Comparison of ENCODE assay signal across 14 cellular contexts in the genomic region with DNA sequence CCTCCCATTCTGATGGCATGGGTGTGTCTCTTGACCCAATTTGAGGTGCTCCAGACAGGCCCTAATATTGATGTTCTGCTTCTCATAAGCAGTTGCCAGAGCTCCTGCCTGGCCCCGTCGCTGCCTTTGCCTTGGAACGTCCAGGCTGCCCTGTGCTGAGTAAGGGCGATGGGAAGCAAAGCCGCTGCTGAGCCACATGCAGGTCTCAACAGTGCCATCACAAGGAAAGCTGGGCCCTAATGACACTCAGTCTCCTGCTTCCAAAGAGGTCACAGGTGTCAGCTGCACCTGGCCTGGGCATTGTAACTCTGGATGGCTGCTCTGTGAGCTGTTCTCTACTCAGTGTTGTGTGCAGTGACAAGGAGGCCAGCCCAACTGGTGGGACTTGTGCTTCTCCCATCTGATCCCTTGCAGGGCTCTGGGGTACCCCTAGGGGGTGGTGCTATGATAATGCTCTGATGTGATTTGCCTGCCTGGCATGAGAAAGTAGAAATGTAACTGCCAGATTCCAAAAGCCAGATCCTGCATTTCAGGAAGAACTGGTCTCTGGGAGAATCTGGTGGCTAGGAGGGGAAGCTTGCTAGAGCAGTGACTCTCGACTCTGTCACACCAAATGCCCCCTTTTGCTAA. TPM values are rescaled to one million over a fixed set of nuclear protein-coding genes. Genes with fewer than 3 reads are reported as not detected.
DNase-seq lines count a peak whose midpoint lies in the region; ATAC-seq, FAIRE-seq and TF ChIP-seq lines count a peak whose summit lies in the region.
"Had no signal": no experiment of that assay in that cellular context is flagged by ENCODE, and none has a peak within 500 bp of the region (broad histone marks: within the 10 kb centered on the region; RNA-seq: fewer than 3 reads in every experiment).

No MANE protein-coding gene starts in this region.

- H3K79me2 ChIP-seq in neural progenitor cell (ENCODE audit: low read depth): peaks cover 28% of the 10 kb centered on the region

- H3K27me3 ChIP-seq in neural progenitor cell: no peaks in the 10 kb centered on the region

- H3K27ac Mint-ChIP-seq in effector memory CD8-positive, alpha-beta T cell: peak overlapping the region; percentile 75 to 87
- no peak overlapping the region for H3K27ac Mint-ChIP-seq in neural progenitor cell

- DNase-seq in NCI-H146 (lab: John Stamatoyannopoulos, UW) (peak; percentile 44), NCI-H146 treated with DMSO at 0.1 percent for 48 hours (lab: John Stamatoyannopoulos, UW; ENCODE audit: unreplicated experiment) (no peak), Kasumi-1 (lab: John Stamatoyannopoulos, UW) (peak; percentile 15 to 27), neural progenitor cell (ENCODE audit: low spot score) (peak; percentile 53), NCI-H1436 treated with DMSO at 0.1 percent for 48 hours (lab: John Stamatoyannopoulos, UW) (no peak), mucosa of gallbladder (ENCODE audit: low spot score) (no peak), frontal cortex (ENCODE audit: low spot score in 2 of 2) (no peak)
- DNase-seq in effector memory CD8-positive, alpha-beta T cell: no peak
- DNase-seq: caudate nucleus; gastrocnemius medialis; mesenchymal stem cell; NCI-H446 treated with DMSO at 0.1 percent for 48 hours; stimulated activated CD8-positive, alpha-beta memory T cell treated with anti-CD3 and anti-CD28 coated beads, Interleukin-4, amount 100 ng/mL, for 48 hours had no signal

- H3K4me1 Mint-ChIP-seq in effector memory CD8-positive, alpha-beta T cell (ENCODE audit: low read depth in 2 of 2): peaks cover 76 to 89% of the 10 kb centered on the region in 2 donors
- no peaks in the 10 kb centered on the region for H3K4me1 Mint-ChIP-seq in neural progenitor cell

- peaks cover 9% of the 10 kb centered on the region for H3K4me1 ChIP-seq in neural progenitor cell
- H3K4me1 ChIP-seq: gastrocnemius medialis had no signal

- FAIRE-seq in frontal cortex (lab: Jason Lieb, UNC): no peak
- FAIRE-seq: A549 had no signal

- no peaks in the 10 kb centered on the region for H3K36me3 ChIP-seq in neural progenitor cell
- H3K36me3 ChIP-seq: gastrocnemius medialis had no signal

- H3K27ac ChIP-seq in neural progenitor cell: no peak overlapping the region
- H3K27ac ChIP-seq: A549, gastrocnemius medialis had no signal

- H3K9me3 Mint-ChIP-seq in effector memory CD8-positive, alpha-beta T cell: no peaks in the 10 kb centered on the region
- no peaks in the 10 kb centered on the region for H3K9me3 Mint-ChIP-seq in neural progenitor cell

- H3K9ac ChIP-seq in neural progenitor cell: no peak overlapping the region

- no peak for ATAC-seq in effector memory CD8-positive, alpha-beta T cell (replicated peaks)
- ATAC-seq: gastrocnemius medialis had no signal

- H3K36me3 Mint-ChIP-seq in effector memory CD8-positive, alpha-beta T cell (ENCODE audit: insufficient read depth): peaks cover 78% of the 10 kb centered on the region
- peaks cover 7% of the 10 kb centered on the region for H3K36me3 Mint-ChIP-seq in neural progenitor cell

- no peaks in the 10 kb centered on the region for H3K27me3 Mint-ChIP-seq in effector memory CD8-positive, alpha-beta T cell
- peaks cover 4% of the 10 kb centered on the region for H3K27me3 Mint-ChIP-seq in neural progenitor cell (ENCODE audit: insufficient read depth, low read depth)

- peak; percentile 45 for TF ChIP-seq CTCF in neural progenitor cell (IDR thresholded peaks at IDR 0.05)

- no peak overlapping the region for H3K4me3 ChIP-seq in neural progenitor cell
- H3K4me3 ChIP-seq: A549, gastrocnemius medialis had no signal

- H3K9me3 ChIP-seq in neural progenitor cell (ENCODE audit: low read depth): no peaks in the 10 kb centered on the region
- H3K9me3 ChIP-seq: A549, gastrocnemius medialis had no signal

- peaks cover 13% of the 10 kb centered on the region for H4K20me1 ChIP-seq in neural progenitor cell (ENCODE audit: low read depth)

- no peak overlapping the region for H2AFZ ChIP-seq in neural progenitor cell (replicated peaks)

- H3F3A ChIP-seq in neural progenitor cell (ENCODE audit: low read depth): peaks cover 4% of the 10 kb centered on the region

- peak overlapping the region; percentile 20 to 100 for H3K4me3 Mint-ChIP-seq in effector memory CD8-positive, alpha-beta T cell
- H3K4me3 Mint-ChIP-seq in neural progenitor cell: no peak overlapping the region

- no peak overlapping the region for H3K4me2 ChIP-seq in neural progenitor cell
- H3K4me2 ChIP-seq: A549 had no signal

RNA-seq across cellular contexts. Expression of a gene that starts 8.7 kb away (rescaled TPM):
- total RNA-seq in neural progenitor cell (ENCODE audit: low replicate concordance) (26.1 and 27.6 TPM in 2 replicates), mucosa of gallbladder (55.4 TPM), frontal cortex (54.2 TPM)

Comparison
In these comparisons a context has a peak if more than half of its experiments do, and no peak if none do; other contexts are left out.
1. DNase-seq: peak in NCI-H146 (single experiment), Kasumi-1 (2 of 2) and neural progenitor cell (single experiment); none in NCI-H146 treated with DMSO at 0.1 percent for 48 hours (single experiment), effector memory CD8-positive, alpha-beta T cell (0 of 3), NCI-H1436 treated with DMSO at 0.1 percent for 48 hours (single experiment), mucosa of gallbladder (single experiment) and frontal cortex (0 of 2).